Comparison of ENCODE assay signal across 13 cellular contexts in the genomic region with DNA sequence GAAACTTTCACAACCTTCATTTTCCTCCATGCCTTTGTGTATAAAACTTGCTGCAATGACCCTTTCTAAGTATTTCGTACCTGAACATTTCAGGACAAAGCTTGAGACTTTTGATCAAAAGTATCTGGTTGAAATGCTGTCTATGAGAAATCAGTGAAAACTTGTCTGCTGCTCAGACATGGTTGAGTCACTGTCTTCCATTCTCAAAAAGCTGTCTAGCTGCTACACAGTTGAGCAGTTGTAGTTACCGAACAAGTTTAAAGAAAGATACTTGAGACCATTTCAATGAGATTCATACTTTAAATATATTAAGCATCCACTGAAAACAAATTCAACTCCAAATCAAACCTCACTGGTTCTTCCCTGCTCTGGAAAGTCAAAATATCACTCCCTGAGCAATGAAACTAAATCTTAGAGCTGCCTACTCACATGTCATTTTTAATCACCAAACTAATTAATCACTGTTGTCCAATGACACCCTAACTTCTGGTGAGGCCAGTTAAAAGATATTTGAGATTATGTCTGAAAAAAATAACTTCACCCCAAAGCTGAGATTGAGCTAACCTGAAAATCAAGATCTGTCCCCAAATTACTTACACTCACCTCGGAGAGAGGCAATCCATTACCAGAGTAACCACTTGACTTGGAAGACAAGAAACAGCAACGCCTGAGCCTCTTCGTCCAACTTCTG. TPM values are rescaled to one million over a fixed set of nuclear protein-coding genes. Genes with fewer than 3 reads are reported as not detected.
DNase-seq lines count a peak whose midpoint lies in the region; ATAC-seq, FAIRE-seq and TF ChIP-seq lines count a peak whose summit lies in the region.
"Had no signal": no experiment of that assay in that cellular context is flagged by ENCODE, and none has a peak within 500 bp of the region (broad histone marks: within the 10 kb centered on the region; RNA-seq: fewer than 3 reads in every experiment).

No MANE protein-coding gene starts in this region.

- no peak overlapping the region for H4K91ac ChIP-seq in H1 (replicated peaks; ENCODE audit: insufficient read length, low read length)

- POLR2A ChIA-PET in H1 (lab: Charles Lee; ENCODE audit: partially characterized antibody): interaction anchor here (0.6 to 1.0 kb wide), 2 partner anchors 29 to 56 kb away, joined by 3 to 5 read pairs; partner anchors contain the start of gene PCTP

- TF ChIP-seq CTCF in H1 (IDR thresholded peaks at IDR 0.05; ENCODE audit: control extremely low read depth in 1 of 3, insufficient read depth in 1 of 3, low read depth in 1 of 3, low read length in 3 of 3) (no peak), thoracic aorta (IDR thresholded peaks at IDR 0.05) (no peak)

- 66% methylated on average over 5 of the region's 5 CpGs for WGBS in HUES64
- 74% methylated on average over 5 of the region's 5 CpGs; no CpG with 5 or more reads in 1 of the 2 experiments for WGBS in H1 (ENCODE audit: extremely low coverage in 1 of 2, insufficient coverage in 1 of 2, insufficient read length in 1 of 2, insufficient replicate concordance in 2 of 2, low coverage in 1 of 2, low lambda C conversion rate in 2 of 2, missing lambda C conversion rate in 1 of 2), 2 experiments
- WGBS in mesendoderm (ENCODE audit: extremely low coverage, insufficient coverage, low lambda C conversion rate): no CpG with 5 or more reads among the region's 5 CpGs

- H4K8ac ChIP-seq in H1 (ENCODE audit: extremely low read depth, insufficient read depth, low read length) (no peak overlapping the region), mesendoderm (ENCODE audit: low read depth, low read length) (no peak overlapping the region)

- H3K27me3 Mint-ChIP-seq in activated T-helper 17 cell treated with anti-CD3 and anti-CD28 coated beads, Interleukin-2, amount 50 U/mL, for 72 hours: peaks cover 45% of the 10 kb centered on the region

- H3K36me3 Mint-ChIP-seq in activated T-helper 17 cell treated with anti-CD3 and anti-CD28 coated beads, Interleukin-2, amount 50 U/mL, for 72 hours (ENCODE audit: low read depth): no peaks in the 10 kb centered on the region

- no peaks in the 10 kb centered on the region for H3K79me1 ChIP-seq in H1 (ENCODE audit: low read depth, low read length)
- no peaks in the 10 kb centered on the region for H3K79me1 ChIP-seq in mesendoderm (ENCODE audit: low read length)

- H3K9me3 ChIP-seq in HUES64 (ENCODE audit: insufficient read depth, low read depth, low read length) (no peaks in the 10 kb centered on the region), H1 (ENCODE audit: insufficient read depth in 2 of 2, low read depth in 1 of 2, low read length in 1 of 2) (no peaks in the 10 kb centered on the region), thoracic aorta (no peaks in the 10 kb centered on the region)

- no peak overlapping the region for H4K5ac ChIP-seq in H1 (ENCODE audit: insufficient read length, low read depth, low read length)
- H4K5ac ChIP-seq in mesendoderm (ENCODE audit: low read length): no peak overlapping the region

- H2BK5ac ChIP-seq in H1 (ENCODE audit: low read depth, low read length) (no peak overlapping the region), mesendoderm (ENCODE audit: low read length) (no peak overlapping the region)

- H3K9ac ChIP-seq in HUES64 (ENCODE audit: low read depth, low read length) (0 out of 2 replicates have a peak overlapping the region, but pooled peaks have one; percentile 7), H1 (replicated peaks in 1 of 4; ENCODE audit: extremely low read depth in 1 of 4, low read depth in 3 of 4, low read length in 3 of 4) (no peak overlapping the region; a peak in 1 of 7 replicates), mesendoderm (ENCODE audit: low read length) (no peak overlapping the region)

- H3K23me2 ChIP-seq in H1 (ENCODE audit: low read depth, low read length): no peaks in the 10 kb centered on the region

- no peaks in the 10 kb centered on the region for H4K20me1 ChIP-seq in H1 (replicated peaks in 1 of 2; ENCODE audit: control insufficient read depth in 1 of 2, insufficient read depth in 2 of 2, low read length in 2 of 2)

- peaks cover 40% of the 10 kb centered on the region for H3K4me1 ChIP-seq in HUES64 (ENCODE audit: insufficient read depth, low read length)
- H3K4me1 ChIP-seq in H1 (replicated peaks in 1 of 4; ENCODE audit: control insufficient read depth in 3 of 4, insufficient read depth in 4 of 4, low read length in 3 of 4): peaks cover 0 to 8% (median 3%) of the 10 kb centered on the region in 4 experiments; a peak in 4 of 7 replicates
- H3K4me1 ChIP-seq in mesendoderm (ENCODE audit: control insufficient read depth, low read depth, low read length): peaks cover 3% of the 10 kb centered on the region
- H3K4me1 ChIP-seq in thoracic aorta (ENCODE audit: control insufficient read depth in 1 of 2, low read depth in 2 of 2): peaks cover 6 to 39% of the 10 kb centered on the region in 2 donors

- no peak overlapping the region for H2AK5ac ChIP-seq in H1 (ENCODE audit: low read depth, low read length)
- H2AK5ac ChIP-seq in mesendoderm (ENCODE audit: low read length): no peak overlapping the region

- TF ChIP-seq POLR2A in H1 (IDR thresholded peaks at IDR 0.05; ENCODE audit: control extremely low read depth in 1 of 2, low read depth in 2 of 2, low read length in 2 of 2): no peak

- no peak overlapping the region for H3K18ac ChIP-seq in H1 (ENCODE audit: extremely low read depth, low read length)
- peak overlapping the region; percentile 95 for H3K18ac ChIP-seq in mesendoderm (ENCODE audit: low read length)

- TF ChIP-seq RAD21 in H1 (IDR thresholded peaks at IDR 0.05 in 1 of 2, conservative IDR thresholded peaks at IDR 0.05 in 1 of 2; ENCODE audit: low read depth in 2 of 2, low read length in 2 of 2): no peak

- in situ Hi-C loops in ACHN (cut with HindIII; ENCODE audit: low pct_ligation_motif_present, low pct_unique_long_range_greater_than_20kb, low sequenced_read_pairs): no loop called here

- FAIRE-seq in H1 (lab: Jason Lieb, UNC): no peak
- FAIRE-seq: endometrium, RCC 7860 had no signal

- no peaks in the 10 kb centered on the region for H3K9me3 Mint-ChIP-seq in activated T-helper 17 cell treated with anti-CD3 and anti-CD28 coated beads, Interleukin-2, amount 50 U/mL, for 72 hours

- H3K23ac ChIP-seq in H1 (ENCODE audit: insufficient read length) (no peak overlapping the region), mesendoderm (ENCODE audit: low read length) (no peak overlapping the region)

- H2BK120ac ChIP-seq in H1 (replicated peaks; ENCODE audit: low read depth, low read length) (no peak overlapping the region), mesendoderm (ENCODE audit: low read depth, low read length) (no peak overlapping the region)

- H3K4ac ChIP-seq in H1 (replicated peaks; ENCODE audit: insufficient read length, low read depth, low read length) (no peak overlapping the region), mesendoderm (ENCODE audit: low read depth, low read length) (no peak overlapping the region)

- H3K27ac Mint-ChIP-seq in activated T-helper 17 cell treated with anti-CD3 and anti-CD28 coated beads, Interleukin-2, amount 50 U/mL, for 72 hours: no peak overlapping the region

- no peaks in the 10 kb centered on the region for H3K27me3 ChIP-seq in HUES64 (ENCODE audit: insufficient read depth, low read length)
- no peaks in the 10 kb centered on the region for H3K27me3 ChIP-seq in H1 (replicated peaks in 1 of 4; ENCODE audit: control insufficient read depth in 3 of 4, extremely low read depth in 1 of 4, insufficient read depth in 3 of 4, low read length in 3 of 4)
- no peaks in the 10 kb centered on the region for H3K27me3 ChIP-seq in mesendoderm (ENCODE audit: insufficient read depth, low read length, poor library complexity)
- no peaks in the 10 kb centered on the region for H3K27me3 ChIP-seq in thoracic aorta (replicated peaks; ENCODE audit: insufficient read depth)

- ATAC-seq in thoracic aorta (ENCODE audit: insufficient number of reproducible peaks, low FRiP score, low read depth): no peak
- no peak for ATAC-seq in activated T-helper 17 cell treated with anti-CD3 and anti-CD28 coated beads, Interleukin-2, amount 50 U/mL, for 72 hours (replicated peaks)

- H2BK12ac ChIP-seq in H1 (ENCODE audit: low read depth, low read length): no peak overlapping the region

- H3K79me2 ChIP-seq in H1 (ENCODE audit: control insufficient read depth in 1 of 2, insufficient read depth in 2 of 2, low read length in 2 of 2) (no peaks in the 10 kb centered on the region), mesendoderm (ENCODE audit: control insufficient read depth, insufficient read depth, low read length) (no peaks in the 10 kb centered on the region)

- H2AFZ ChIP-seq in H1 (ENCODE audit: low read length): peak overlapping the region; percentile 95

- no peak overlapping the region for H3K27ac ChIP-seq in HUES64 (ENCODE audit: low read depth, low read length)
- H3K27ac ChIP-seq in H1 (ENCODE audit: low read depth, low read length): no peak overlapping the region
- H3K27ac ChIP-seq in mesendoderm (ENCODE audit: low read depth, low read length): no peak overlapping the region
- H3K27ac ChIP-seq in thoracic aorta: no peak overlapping the region

- H3K4me2 ChIP-seq in H1 (ENCODE audit: insufficient read depth in 1 of 2, low read depth in 2 of 2, low read length in 2 of 2): peak overlapping the region; percentile 52 to 64; a peak in 3 of 4 replicates
- H3K4me2 ChIP-seq in mesendoderm (ENCODE audit: low read length): peak overlapping the region; percentile 36

- H2BK15ac ChIP-seq in H1 (ENCODE audit: low read length) (no peak overlapping the region), mesendoderm (replicated peaks; ENCODE audit: low read depth) (no peak overlapping the region)

- TF ChIP-seq EP300 in H1 (IDR thresholded peaks at IDR 0.05; ENCODE audit: borderline replicate concordance in 1 of 2, low read depth in 2 of 2, low read length in 2 of 2): no peak

- H2BK20ac ChIP-seq in H1 (ENCODE audit: low read length): no peak overlapping the region

- no peaks in the 10 kb centered on the region for H3K36me3 ChIP-seq in HUES64 (ENCODE audit: insufficient read depth, low read length)
- no peaks in the 10 kb centered on the region for H3K36me3 ChIP-seq in H1 (ENCODE audit: control insufficient read depth in 2 of 4, insufficient read depth in 4 of 4, low read length in 3 of 4)
- no peaks in the 10 kb centered on the region for H3K36me3 ChIP-seq in mesendoderm (ENCODE audit: control insufficient read depth, insufficient read depth, low read length)
- no peaks in the 10 kb centered on the region for H3K36me3 ChIP-seq in thoracic aorta

- H3K4me3 Mint-ChIP-seq in activated T-helper 17 cell treated with anti-CD3 and anti-CD28 coated beads, Interleukin-2, amount 50 U/mL, for 72 hours: no peak overlapping the region

- peak overlapping the region; percentile 40 for H3K4me3 ChIP-seq in HUES64 (ENCODE audit: low read length)
- peak overlapping the region in 3 of 4 experiments; percentile 2 to 50 (median 7); a peak in 1 of 8 replicates for H3K4me3 ChIP-seq in H1 (ENCODE audit: extremely low read depth in 1 of 4, insufficient read depth in 2 of 4, low read depth in 3 of 4, low read length in 4 of 4)
- H3K4me3 ChIP-seq in mesendoderm (ENCODE audit: low read length): no peak overlapping the region
- peak overlapping the region; percentile 51 for H3K4me3 ChIP-seq in thoracic aorta

- H3K56ac ChIP-seq in H1 (replicated peaks; ENCODE audit: insufficient read length, low read depth, low read length) (no peak overlapping the region), mesendoderm (ENCODE audit: low read length) (peak overlapping the region; percentile 57)

- no peaks in the 10 kb centered on the region for H3K4me1 Mint-ChIP-seq in activated T-helper 17 cell treated with anti-CD3 and anti-CD28 coated beads, Interleukin-2, amount 50 U/mL, for 72 hours

- CTCF ChIA-PET in H1 (lab: Charles Lee; ENCODE audit: partially characterized antibody): interaction anchor here (0.9 to 8.4 kb wide), 6 partner anchors 9 to 196 kb away, joined by 3 to 96 read pairs (median 4); no protein-coding TSS in a partner anchor

- DNase-seq in H1 (ENCODE audit: low read depth in 1 of 2, low spot score in 2 of 2) (no peak), mesendoderm (no peak), thoracic aorta (ENCODE audit: low spot score) (no peak), NCI-H510A treated with DMSO at 0.1 percent for 48 hours (lab: John Stamatoyannopoulos, UW) (no peak), ACHN (no peak), KG1 (lab: John Stamatoyannopoulos, UW) (no peak)
- DNase-seq: activated effector memory CD4-positive, alpha-beta T cell treated with Interleukin-2 at 50 U/mL for 16 hours; GF-D8; NCI-H2029 had no signal

- no peak overlapping the region for H3K14ac ChIP-seq in H1 (ENCODE audit: insufficient read length)

RNA-seq across cellular contexts. Expression of gene TMEM100, which starts 0.5 kb away (rescaled TPM):
- 1.4 TPM for polyA plus RNA-seq in HUES64 (2013, experiment 1 of 2)
- polyA plus RNA-seq in HUES64 (2013, experiment 2 of 2): 1.6 TPM
- 0.48 and 1.1 TPM in 2 replicates for total RNA-seq in H1 (2021; fragmentation: NEBNext Ultra II Directional; extraction: Animal tissue kit (Norgen Biotek cat#: 25700))
- polyA plus RNA-seq in H1 (2011; rRNA removed): 0.25 and 0.36 TPM in 2 replicates
- polyA plus RNA-seq in H1 (2011; cell fraction: cytosol; rRNA removed): 0.23 TPM
- 0.19 TPM for polyA plus RNA-seq in H1 (2011; cell fraction: nucleus; rRNA removed)
- polyA plus RNA-seq in H1 (2012, experiment 1 of 2): 0.31 to 1.1 TPM (median 0.55 TPM) in 4 replicates
- polyA plus RNA-seq in H1 (2012, experiment 2 of 2): 0.09 TPM
- 0.47 TPM for polyA plus RNA-seq in H1 (2013, experiment 1 of 2)
- 0.55 TPM for polyA plus RNA-seq in H1 (2013, experiment 2 of 2)
- 0.56 and 1.1 TPM in 2 replicates for polyA minus RNA-seq in H1 (2011; rRNA and poly(A)+ RNA removed)
- polyA minus RNA-seq in H1 (2011; cell fraction: cytosol; rRNA and poly(A)+ RNA removed): not detected
- polyA minus RNA-seq in H1 (2011; cell fraction: nucleus; rRNA and poly(A)+ RNA removed): 1.4 TPM
- polyA plus RNA-seq in mesendoderm (2013, experiment 1 of 2): 0.31 TPM
- polyA plus RNA-seq in mesendoderm (2013, experiment 2 of 2): 0.53 TPM
- 10 to 100 TPM in 1 of 2 donors, 1 to 10 TPM in 1; 2.2 to 10.7 TPM for total RNA-seq in thoracic aorta
- not detected for total RNA-seq in activated T-helper 17 cell treated with anti-CD3 and anti-CD28 coated beads, Interleukin-2, amount 50 U/mL, for 72 hours

RNA-seq across cellular contexts. Expression of gene PCTP, which starts 28.7 kb away (rescaled TPM):
- 17.4 TPM for polyA plus RNA-seq in HUES64 (2013, experiment 1 of 2)
- 17.7 TPM for polyA plus RNA-seq in HUES64 (2013, experiment 2 of 2)
- total RNA-seq in H1 (2021; fragmentation: NEBNext Ultra II Directional; extraction: Animal tissue kit (Norgen Biotek cat#: 25700)): 12.5 and 14.6 TPM in 2 replicates
- 11.2 and 14.1 TPM in 2 replicates for polyA plus RNA-seq in H1 (2011; rRNA removed)
- 16.4 TPM for polyA plus RNA-seq in H1 (2011; cell fraction: cytosol; rRNA removed)
- polyA plus RNA-seq in H1 (2011; cell fraction: nucleus; rRNA removed): 6.6 TPM
- 12.1 to 14.9 TPM (median 13.5 TPM) in 4 replicates for polyA plus RNA-seq in H1 (2012, experiment 1 of 2)
- polyA plus RNA-seq in H1 (2012, experiment 2 of 2): 4.3 TPM
- polyA plus RNA-seq in H1 (2013, experiment 1 of 2): 9.5 TPM
- 10.3 TPM for polyA plus RNA-seq in H1 (2013, experiment 2 of 2)
- 13.9 and 16.4 TPM in 2 replicates for polyA minus RNA-seq in H1 (2011; rRNA and poly(A)+ RNA removed)
- polyA minus RNA-seq in H1 (2011; cell fraction: cytosol; rRNA and poly(A)+ RNA removed): 8.1 TPM
- polyA minus RNA-seq in H1 (2011; cell fraction: nucleus; rRNA and poly(A)+ RNA removed): 11.6 TPM
- 16.0 TPM for polyA plus RNA-seq in mesendoderm (2013, experiment 1 of 2)
- polyA plus RNA-seq in mesendoderm (2013, experiment 2 of 2): 16.1 TPM
- 10 to 100 TPM; 11.9 to 13.3 TPM for total RNA-seq in thoracic aorta
- 10 to 100 TPM; 12.8 to 14.7 TPM for total RNA-seq in activated T-helper 17 cell treated with anti-CD3 and anti-CD28 coated beads, Interleukin-2, amount 50 U/mL, for 72 hours
